Comparison of ENCODE assay signal across 12 cellular contexts in the genomic region with DNA sequence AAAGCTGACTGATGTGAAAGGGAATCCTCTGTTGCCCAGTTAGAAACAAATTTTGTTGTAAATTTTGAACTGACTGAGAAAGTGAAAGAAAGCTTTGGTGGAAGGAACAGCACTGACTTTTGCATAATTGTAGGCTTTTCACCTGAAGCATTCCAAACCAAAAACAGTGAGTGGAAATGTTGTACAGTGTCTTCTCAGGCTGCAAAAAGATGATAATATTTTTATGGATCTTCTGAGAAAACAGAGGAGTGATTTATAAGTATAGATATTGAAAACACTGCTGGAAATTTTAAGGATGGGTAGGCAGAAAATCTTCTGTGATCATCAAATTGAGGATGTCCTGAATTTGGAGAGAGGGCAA. TPM values are rescaled to one million over a fixed set of nuclear protein-coding genes. Genes with fewer than 3 reads are reported as not detected.
DNase-seq lines count a peak whose midpoint lies in the region; ATAC-seq and TF ChIP-seq lines count a peak whose summit lies in the region.
"Had no signal": no experiment of that assay in that cellular context is flagged by ENCODE, and none has a peak within 500 bp of the region (broad histone marks: within the 10 kb centered on the region; RNA-seq: fewer than 3 reads in every experiment).

No MANE protein-coding gene starts in this region.

- no peak for ATAC-seq in GM21447 (IDR thresholded peaks at IDR 0.05; ENCODE audit: unreplicated experiment)
- no peak for ATAC-seq in GM21723 (IDR thresholded peaks at IDR 0.05; ENCODE audit: unreplicated experiment)
- no peak for ATAC-seq in HG02973 (IDR thresholded peaks at IDR 0.05; ENCODE audit: unreplicated experiment)

- H3K27ac ChIP-seq in breast epithelium, result peak overlapping the region; percentile 53 to 75
- peak overlapping the region; percentile 79 for H3K27ac ChIP-seq in muscle layer of colon (ENCODE audit: low read depth, low read length)

- DNase-seq in NCI-H510A treated with DMSO at 0.1 percent for 48 hours (lab: John Stamatoyannopoulos, UW) (peak; percentile 69), NCI-H510A (lab: John Stamatoyannopoulos, UW) (no peak), breast epithelium (ENCODE audit: low spot score in 2 of 2) (no peak), type B pancreatic cell (ENCODE audit: extremely low spot score, unreplicated experiment) (no peak)
- DNase-seq: GF-D8; NCI-H187; stimulated activated naive CD4-positive, alpha-beta T cell had no signal

- peak overlapping the region; percentile 20 for H3K9ac ChIP-seq in muscle layer of colon (ENCODE audit: low read length)

- peaks cover 4% of the 10 kb centered on the region for H3K9me3 Mint-ChIP-seq in type B pancreatic cell

- no peaks in the 10 kb centered on the region for H3K27me3 ChIP-seq in breast epithelium
- H3K27me3 ChIP-seq in muscle layer of colon (ENCODE audit: control insufficient read depth in 1 of 2, insufficient read depth in 2 of 2, low read length in 2 of 2), result no peaks in the 10 kb centered on the region

- H3K4me1 Mint-ChIP-seq in type B pancreatic cell (ENCODE audit: unreplicated experiment), result peaks cover 40% of the 10 kb centered on the region

- H3K4me1 ChIP-seq in breast epithelium (peaks cover 0 to 7% of the 10 kb centered on the region in 2 donors), muscle layer of colon (ENCODE audit: insufficient read depth, low read length) (peaks cover 56% of the 10 kb centered on the region)

- no peaks in the 10 kb centered on the region for H3K27me3 Mint-ChIP-seq in type B pancreatic cell
- H3K27me3 Mint-ChIP-seq: activated naive CD8-positive, alpha-beta T cell had no signal

- intact Hi-C loops in breast epithelium (cut with DNase I; ENCODE audit: low total_unique reads), result no loop called here

- TF ChIP-seq CTCF in breast epithelium (IDR thresholded peaks at IDR 0.05) (no peak), type B pancreatic cell (conservative IDR thresholded peaks at IDR 0.05) (no peak)

- no peaks in the 10 kb centered on the region for H3K36me3 ChIP-seq in breast epithelium
- H3K36me3 ChIP-seq in muscle layer of colon (ENCODE audit: insufficient read depth, low read length), result no peaks in the 10 kb centered on the region

- H3K9me3 ChIP-seq in breast epithelium, result no peaks in the 10 kb centered on the region
- no peaks in the 10 kb centered on the region for H3K9me3 ChIP-seq in muscle layer of colon (ENCODE audit: low read length)

- TF ChIP-seq POLR2A in breast epithelium (IDR thresholded peaks at IDR 0.05), result no peak

- H3K4me3 Mint-ChIP-seq in type B pancreatic cell, result peak overlapping the region; percentile 79
- H3K4me3 Mint-ChIP-seq: activated naive CD8-positive, alpha-beta T cell had no signal

- peaks cover 11% of the 10 kb centered on the region for H3K36me3 Mint-ChIP-seq in type B pancreatic cell
- H3K36me3 Mint-ChIP-seq: activated naive CD8-positive, alpha-beta T cell had no signal

- peak overlapping the region; percentile 96 for H3K27ac Mint-ChIP-seq in type B pancreatic cell
- H3K27ac Mint-ChIP-seq: activated naive CD8-positive, alpha-beta T cell had no signal

- H3K4me3 ChIP-seq in breast epithelium (no peak overlapping the region), muscle layer of colon (ENCODE audit: low read depth in 1 of 2, low read length in 2 of 2) (no peak overlapping the region)

RNA-seq across cellular contexts. Expression of a gene that starts 40.0 kb away (rescaled TPM):
- total RNA-seq in breast epithelium (10 to 100 TPM; 12.3 to 25.2 (median 24.1) TPM), type B pancreatic cell (ENCODE audit: low replicate concordance) (8.7 and 15.9 TPM in 2 replicates)
